In genomic region chr10:63123963-63124362, GRCh38 we compare ENCODE assay signal across 23 cellular contexts.
"Had no signal": no experiment of that assay in that cellular context is flagged by ENCODE, and none has a peak within 500 bp of the region (broad histone marks: within the 10 kb centered on the region; RNA-seq: fewer than 3 reads in every experiment).

No MANE protein-coding gene starts in this region.

- ATAC-seq: gastrocnemius medialis; heart right ventricle; left ventricle myocardium superior; lower lobe of right lung; natural killer cell; psoas muscle; right cardiac atrium; stimulated activated naive B cell treated with anti-CD40 and anti-IgM and Interleukin-4, amounts not matched to agents 10 μg/mL and 1 μg/mL and 100 μg/mL, for 72 hours had no signal

- H3K4me1 ChIP-seq: gastrocnemius medialis, lower lobe of right lung, psoas muscle, spleen, tibial nerve, upper lobe of left lung had no signal

- H3K9me3 ChIP-seq: gastrocnemius medialis, heart right ventricle, lower lobe of right lung, ovary, psoas muscle, spleen, thoracic aorta, tibial nerve, upper lobe of left lung had no signal

- DNase-seq: dorsolateral prefrontal cortex; effector CD4-positive, alpha-beta T cell; gastrocnemius medialis; heart right ventricle; hippocampal formation; left ventricle myocardium superior; lower lobe of right lung; natural killer cell; occipital lobe; ovary; posterior cingulate gyrus; psoas muscle; right cardiac atrium; spleen; stimulated activated CD4-positive, alpha-beta T cell treated with anti-CD3 and anti-CD28 coated beads, Interleukin-4, amount 100 ng/mL, for 4 hours; stimulated activated naive B cell treated with anti-CD40 and anti-IgM and Interleukin-4, amounts not matched to agents 10 μg/mL and 1 μg/mL and 100 μg/mL, for 72 hours; upper lobe of left lung had no signal

- H3K27ac ChIP-seq: dorsolateral prefrontal cortex, gastrocnemius medialis, heart right ventricle, lower lobe of right lung, ovary, psoas muscle, skin epidermis, spleen, thoracic aorta, tibial nerve, upper lobe of left lung had no signal

- FAIRE-seq: colon, keratinocyte, urothelium cell line had no signal

- H3K36me3 ChIP-seq: gastrocnemius medialis, heart right ventricle, lower lobe of right lung, ovary, spleen, thoracic aorta, tibial nerve, upper lobe of left lung had no signal

- H3K27me3 ChIP-seq: dorsolateral prefrontal cortex, gastrocnemius medialis, heart right ventricle, ovary, spleen, tibial nerve, upper lobe of left lung had no signal

- H3K4me3 ChIP-seq: dorsolateral prefrontal cortex, gastrocnemius medialis, heart right ventricle, lower lobe of right lung, ovary, psoas muscle, skin epidermis, spleen, thoracic aorta, tibial nerve, upper lobe of left lung had no signal
